ENCODE assay signal across 7 cellular contexts in the genomic region with DNA sequence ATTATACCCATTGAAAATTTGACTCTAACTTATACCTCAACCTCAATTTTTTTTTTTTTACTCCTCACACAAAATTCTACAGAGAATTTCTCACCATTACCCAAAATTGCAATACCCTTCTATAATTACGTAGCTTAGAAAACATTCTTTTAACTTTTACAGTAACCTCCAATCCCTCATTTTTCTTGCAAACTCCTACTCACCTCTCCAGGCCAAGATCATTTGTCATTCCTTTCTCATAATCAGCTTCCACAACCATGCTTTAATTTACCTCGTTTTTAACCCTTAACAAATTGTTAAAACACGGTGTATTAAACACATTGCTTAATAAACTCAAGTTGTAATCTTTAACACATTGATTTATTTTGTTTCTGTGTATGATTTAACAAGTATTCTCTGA.
"Had no signal": no experiment of that assay in that cellular context is flagged by ENCODE, and none has a peak within 500 bp of the region (broad histone marks: within the 10 kb centered on the region; RNA-seq: fewer than 3 reads in every experiment).

No MANE protein-coding gene starts in this region.

- H3K4me3 Mint-ChIP-seq: IgD-negative memory B cell had no signal

- H3K36me3 Mint-ChIP-seq: IgD-negative memory B cell had no signal

- H3K4me3 ChIP-seq: K562 had no signal

- FAIRE-seq: HepG2, HTR-8/SVneo, K562 had no signal

- H3K4me1 Mint-ChIP-seq: IgD-negative memory B cell had no signal

- H3K27ac Mint-ChIP-seq: IgD-negative memory B cell had no signal

- H3K27me3 Mint-ChIP-seq: IgD-negative memory B cell had no signal

- H3K27ac ChIP-seq: HL-60 had no signal

- DNase-seq: IMR-90, KBM-7 had no signal
